Comparison of ENCODE assay signal across 11 cellular contexts in the genomic region with DNA sequence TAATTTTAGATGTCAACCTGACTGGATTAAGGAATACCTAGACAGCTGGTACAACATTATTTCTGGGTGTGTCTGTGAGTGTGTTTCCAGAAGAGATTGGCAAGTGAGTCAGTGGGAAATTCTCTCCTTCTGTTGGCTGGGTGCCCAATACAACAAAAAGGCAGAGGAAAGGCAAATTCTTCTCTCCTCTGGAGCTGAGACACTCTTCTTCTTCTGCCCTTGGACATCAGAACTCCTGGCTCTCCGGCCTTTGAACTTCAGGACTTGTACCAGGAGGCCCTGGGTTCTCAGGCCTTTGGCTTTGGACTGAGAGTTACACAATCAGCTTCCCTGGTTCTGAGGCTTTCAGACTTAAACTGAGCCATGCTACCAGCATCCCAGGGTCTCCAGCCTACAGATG.
DNase-seq lines count a peak whose midpoint lies in the region.
"Had no signal": no experiment of that assay in that cellular context is flagged by ENCODE, and none has a peak within 500 bp of the region (broad histone marks: within the 10 kb centered on the region; RNA-seq: fewer than 3 reads in every experiment).

No MANE protein-coding gene starts in this region.

- H3K4me3 ChIP-seq in skeletal muscle cell (ENCODE audit: low read depth, low read length) = no peak overlapping the region

- DNase-seq in NCI-H1694 treated with DMSO at 0.1 percent for 48 hours (lab: John Stamatoyannopoulos, UW) = peak; percentile 4
- DNase-seq in NCI-H1694 (lab: John Stamatoyannopoulos, UW) = no peak
- DNase-seq in brain pericyte (ENCODE audit: low read depth, low spot score) = peak; percentile 34
- peak; percentile 56 for DNase-seq in skeletal muscle cell (ENCODE audit: low read depth)
- no peak for DNase-seq in NCI-H2081 treated with DMSO at 0.1 percent for 48 hours (lab: John Stamatoyannopoulos, UW)
- no peak for DNase-seq in activated CD4-positive, CD25-positive, alpha-beta regulatory T cell (lab: John Stamatoyannopoulos, UW)
- DNase-seq: 8988T; activated CD4-positive, alpha-beta T cell treated with anti-CD3 and anti-CD28 coated beads for 1 hour; central memory CD4-positive, alpha-beta T cell; NCI-H2081; stimulated activated CD4-positive, alpha-beta T cell treated with anti-CD3 and anti-CD28 coated beads, Interleukin-4, amount 100 ng/mL, for 24 hours had no signal

Comparison
In these comparisons a context has a peak if more than half of its experiments do, and no peak if none do; other contexts are left out.
1. DNase-seq: peak in NCI-H1694 treated with DMSO at 0.1 percent for 48 hours (single experiment), brain pericyte (single experiment) and skeletal muscle cell (single experiment); none in NCI-H1694 (single experiment), NCI-H2081 treated with DMSO at 0.1 percent for 48 hours (single experiment) and activated CD4-positive, CD25-positive, alpha-beta regulatory T cell (0 of 4).